Comparison of ENCODE assay signal across 24 cellular contexts in the genomic region with DNA sequence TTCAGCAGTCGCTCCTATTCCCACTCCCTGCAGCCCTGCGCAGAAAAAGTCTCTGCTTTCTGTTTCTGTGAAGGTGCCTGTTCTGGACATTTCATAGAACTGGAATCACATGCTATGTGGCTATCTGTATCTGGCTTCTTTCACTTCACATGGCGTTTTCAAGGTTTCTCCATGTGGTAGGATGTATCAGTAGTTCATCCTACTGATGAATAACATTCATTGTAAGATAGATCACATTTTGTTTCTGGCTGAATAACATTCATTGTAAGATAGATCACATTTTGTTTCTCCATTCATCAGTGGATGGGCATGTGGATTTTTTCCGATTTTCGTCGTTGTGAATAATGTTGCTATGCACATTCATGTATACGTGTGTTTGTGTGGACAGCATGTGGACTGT.
"Had no signal": no experiment of that assay in that cellular context is flagged by ENCODE, and none has a peak within 500 bp of the region (broad histone marks: within the 10 kb centered on the region; RNA-seq: fewer than 3 reads in every experiment).

No MANE protein-coding gene starts in this region.

- H3K4me3 Mint-ChIP-seq: IgD-negative memory B cell had no signal

- H3K4me1 ChIP-seq: SJCRH30 had no signal

- ATAC-seq: K562, Right ventricle myocardium inferior had no signal

- H3K4me2 ChIP-seq: KMS-11 had no signal

- H3K27ac ChIP-seq: HL-60, KMS-11, SJCRH30, SK-N-MC had no signal

- H3K36me3 ChIP-seq: SJCRH30 had no signal

- FAIRE-seq: HTR-8/SVneo, K562, RCC 7860 had no signal

- H3K4me3 ChIP-seq: K562, SJCRH30, SK-N-MC had no signal

- H3K27me3 ChIP-seq: SJCRH30 had no signal

- H3K9me3 ChIP-seq: SJCRH30 had no signal

- DNase-seq: Kasumi-1, MM.1S, NCI-H1092 treated with DMSO at 0.1 percent for 48 hours, NCI-H1436, NCI-H187, NCI-H2029, NCI-H2081 treated with DMSO at 0.1 percent for 48 hours, NCI-H2171, NCI-H226, NCI-H446, NCI-H510A, NCI-H524 treated with DMSO at 0.1 percent for 48 hours, NCI-H69, NCI-H774, SHP77 treated with DMSO at 0.1 percent for 48 hours, SJCRH30 had no signal

- H3K9ac ChIP-seq: KMS-11 had no signal
